13 cellular contexts compared by ENCODE assay signal in genomic region chr13:103067751-103068563, GRCh38. TPM values are rescaled to one million over a fixed set of nuclear protein-coding genes. Genes with fewer than 3 reads are reported as not detected.
DNase-seq lines count a peak whose midpoint lies in the region; ATAC-seq and TF ChIP-seq lines count a peak whose summit lies in the region.
"Had no signal": no experiment of that assay in that cellular context is flagged by ENCODE, and none has a peak within 500 bp of the region (broad histone marks: within the 10 kb centered on the region; RNA-seq: fewer than 3 reads in every experiment).

No MANE protein-coding gene starts in this region.

- intact Hi-C loops in esophagus squamous epithelium (cut with DNase I) = no loop called here

- WGBS in esophagus squamous epithelium, 2 donors = 65 to 69% methylated on average over 3 to 6 of the region's 7 CpGs

- H3K4me3 ChIP-seq in GM12865 (ENCODE audit: low read depth, low read length) = no peak overlapping the region
- no peak overlapping the region for H3K4me3 ChIP-seq in esophagus squamous epithelium

- no peaks in the 10 kb centered on the region for H3K9me3 ChIP-seq in esophagus squamous epithelium

- H3K4me1 ChIP-seq in esophagus squamous epithelium = peaks cover 0 to 4% (median 0%) of the 10 kb centered on the region in 3 donors
- H3K4me1 ChIP-seq: parathyroid adenoma had no signal

- DNase-seq in GM12865 (ENCODE audit: low read depth) (peak; percentile 78), GDM1 (lab: John Stamatoyannopoulos, UW) (no peak), esophagus squamous epithelium (lab: John Stamatoyannopoulos, UW) (no peak), ureter (ENCODE audit: low spot score) (no peak)
- DNase-seq in activated naive CD4-positive, alpha-beta T cell treated with anti-CD3 and anti-CD28 coated beads, Interleukin-2, amount 50 U/mL, for 72 hours (ENCODE audit: low spot score in 2 of 2) = no peak
- DNase-seq: amniotic stem cell; CD4-positive, alpha-beta T cell; NCI-H2107 had no signal

- no peak overlapping the region for H3K27ac Mint-ChIP-seq in activated naive CD4-positive, alpha-beta T cell treated with anti-CD3 and anti-CD28 coated beads, Interleukin-2, amount 50 U/mL, for 72 hours
- H3K27ac Mint-ChIP-seq: CD4-positive, alpha-beta T cell had no signal

- no peaks in the 10 kb centered on the region for H3K27me3 ChIP-seq in esophagus squamous epithelium

- H3K36me3 Mint-ChIP-seq in activated naive CD4-positive, alpha-beta T cell treated with anti-CD3 and anti-CD28 coated beads, Interleukin-2, amount 50 U/mL, for 72 hours = no peaks in the 10 kb centered on the region

- no peaks in the 10 kb centered on the region for H3K36me3 ChIP-seq in esophagus squamous epithelium

- no peak overlapping the region for H3K27ac ChIP-seq in esophagus squamous epithelium
- H3K27ac ChIP-seq: parathyroid adenoma, VCaP had no signal

- TF ChIP-seq POLR2A in esophagus squamous epithelium (IDR thresholded peaks at IDR 0.05) = no peak

- peaks cover 0 to 3% of the 10 kb centered on the region in 2 donors for H3K9me3 Mint-ChIP-seq in activated naive CD4-positive, alpha-beta T cell treated with anti-CD3 and anti-CD28 coated beads, Interleukin-2, amount 50 U/mL, for 72 hours

- peak; percentile 0 for TF ChIP-seq CTCF in GM12865 (IDR thresholded peaks at IDR 0.05; ENCODE audit: insufficient read depth, low read depth, low read length, missing control alignments)
- TF ChIP-seq CTCF in esophagus squamous epithelium (IDR thresholded peaks at IDR 0.05) = peak in 3 of 6 experiments; percentile 21 to 52 (median 32)

- ATAC-seq in GM19467 (IDR thresholded peaks at IDR 0.05; ENCODE audit: unreplicated experiment) (peak; percentile 46), HG03442 (IDR thresholded peaks at IDR 0.05; ENCODE audit: unreplicated experiment) (peak; percentile 75), esophagus mucosa (peak; percentile 92)
- no peak for ATAC-seq in activated naive CD4-positive, alpha-beta T cell treated with anti-CD3 and anti-CD28 coated beads, Interleukin-2, amount 50 U/mL, for 72 hours

RNA-seq across cellular contexts. Expression of gene SLC10A2, which starts 1.7 kb away (rescaled TPM):
- not detected for total RNA-seq in esophagus mucosa
- not detected for total RNA-seq in esophagus squamous epithelium
- total RNA-seq in activated naive CD4-positive, alpha-beta T cell treated with anti-CD3 and anti-CD28 coated beads, Interleukin-2, amount 50 U/mL, for 72 hours = not detected
- total RNA-seq in ureter = not detected
- total RNA-seq: CD4-positive, alpha-beta T cell had no signal

Comparison
In these comparisons a context has a peak if more than half of its experiments do, and no peak if none do; other contexts are left out.
1. ATAC-seq: peak in GM19467 (single experiment), HG03442 (single experiment) and esophagus mucosa (single experiment); none in activated naive CD4-positive, alpha-beta T cell treated with anti-CD3 and anti-CD28 coated beads, Interleukin-2, amount 50 U/mL, for 72 hours (0 of 2).